Comparison of ENCODE assay signal across 8 cellular contexts in the genomic region with DNA sequence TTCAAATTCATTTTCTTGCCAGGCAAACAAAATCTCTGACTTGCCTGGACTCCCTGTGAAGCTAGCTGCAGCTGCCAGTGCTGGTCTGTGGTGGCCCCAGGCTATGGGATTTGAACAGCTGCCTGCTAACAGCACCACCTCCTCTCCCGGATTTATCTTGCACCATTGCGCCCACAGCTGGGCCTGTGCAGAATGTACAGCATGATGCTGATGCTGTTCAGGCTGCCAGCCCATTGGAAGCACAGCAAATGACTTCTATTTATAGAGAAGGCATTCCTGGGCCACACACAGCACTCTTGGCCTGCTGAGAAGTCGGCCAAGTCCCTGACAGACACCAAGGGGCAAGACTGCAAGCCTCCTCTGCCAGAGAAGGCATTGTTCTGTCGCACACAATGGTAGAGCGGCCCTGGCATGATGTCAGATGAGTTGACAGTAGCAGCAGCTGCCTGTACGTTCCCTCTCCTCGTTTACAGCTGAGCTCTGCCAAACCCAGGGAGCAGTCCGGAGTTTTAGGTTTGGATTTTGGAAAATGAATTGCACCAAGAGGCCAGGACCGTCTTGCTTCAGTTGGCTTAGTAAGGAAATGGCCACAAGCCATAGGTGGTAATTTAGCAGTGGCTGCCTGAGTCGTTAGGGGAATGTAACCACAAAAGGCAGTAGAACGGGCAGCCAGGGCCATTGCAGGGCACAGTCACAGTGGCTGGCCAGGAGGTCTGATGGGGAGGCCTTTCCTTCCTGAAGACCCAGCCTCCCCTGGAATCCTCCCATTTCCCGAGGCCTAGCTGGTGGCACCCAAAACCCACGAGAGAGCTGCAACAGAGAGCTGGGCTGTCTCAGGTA. TPM values are rescaled to one million over a fixed set of nuclear protein-coding genes. Genes with fewer than 3 reads are reported as not detected.
DNase-seq lines count a peak whose midpoint lies in the region; ATAC-seq and TF ChIP-seq lines count a peak whose summit lies in the region.

No MANE protein-coding gene starts in this region.

- intact Hi-C loops in heart left ventricle (cut with DNase I): loop anchor here in 4 of 10 donors (5.0 to 10.0 kb wide), 3 partner anchors 72 to 304 kb away; partner anchors contain the start of gene NOD1 (in 1 of the 4)

- no peak overlapping the region for H3K9ac ChIP-seq in smooth muscle cell (ENCODE audit: low read depth)

- 53 to 65% (median 59%) methylated on average over 13 of the region's 13 CpGs for WGBS in adipose tissue, 3 donors
- 23 to 52% (median 43%) methylated on average over 10 to 13 of the region's 13 CpGs for WGBS in heart left ventricle, 4 donors
- 67% methylated on average over 13 of the region's 13 CpGs for whole genome bisulfite sequencing in smooth muscle cell (ENCODE audit: low lambda C conversion rate)

- no peaks in the 10 kb centered on the region for H4K20me1 ChIP-seq in smooth muscle cell (ENCODE audit: low read depth)

- no peak for TF ChIP-seq POLR2A in heart left ventricle (IDR thresholded peaks at IDR 0.05)

- no peaks in the 10 kb centered on the region for H3K9me3 ChIP-seq in heart left ventricle
- no peaks in the 10 kb centered on the region for H3K9me3 ChIP-seq in smooth muscle cell (replicated peaks; ENCODE audit: low read depth)

- peak overlapping the region; percentile 17 for H3K27ac ChIP-seq in adipose tissue (ENCODE audit: low read depth, low read length)
- H3K27ac ChIP-seq in heart left ventricle: peak overlapping the region; percentile 69 to 89 (median 76)
- peak overlapping the region; percentile 57 for H3K27ac ChIP-seq in smooth muscle cell (ENCODE audit: low read depth)

- peaks cover 0 to 97% (median 39%) of the 10 kb centered on the region in 12 donors for H3K4me1 ChIP-seq in heart left ventricle
- peaks cover 7% of the 10 kb centered on the region for H3K4me1 ChIP-seq in smooth muscle cell (ENCODE audit: low read depth)

- DNase-seq in COLO829 (ENCODE audit: low spot score) (peak; percentile 84), NCI-H1694 treated with DMSO at 0.1 percent for 48 hours (lab: John Stamatoyannopoulos, UW) (peak; percentile 98), heart left ventricle (peak; percentile 75 to 91 (median 78)), smooth muscle cell (lab: John Stamatoyannopoulos, UW; ENCODE audit: unreplicated experiment) (peak; percentile 8), SKM-1 (lab: John Stamatoyannopoulos, UW; ENCODE audit: unreplicated experiment) (no peak)

- no peak overlapping the region for H3K4me3 ChIP-seq in heart left ventricle
- H3K4me3 ChIP-seq in smooth muscle cell: no peak overlapping the region

- peak; percentile 89 to 91 (median 90) for ATAC-seq in heart left ventricle
- no peak for ATAC-seq in GM21447 (IDR thresholded peaks at IDR 0.05; ENCODE audit: unreplicated experiment)
- ATAC-seq in GM21381 (IDR thresholded peaks at IDR 0.05; ENCODE audit: unreplicated experiment): no peak

- H2AFZ ChIP-seq in smooth muscle cell (ENCODE audit: low read depth): no peak overlapping the region

- H3F3A ChIP-seq in smooth muscle cell (ENCODE audit: low read depth): peaks cover 5% of the 10 kb centered on the region

- no peaks in the 10 kb centered on the region for H3K27me3 ChIP-seq in heart left ventricle
- no peaks in the 10 kb centered on the region for H3K27me3 ChIP-seq in smooth muscle cell (ENCODE audit: low read depth)

- TF ChIP-seq CTCF in heart left ventricle (IDR thresholded peaks at IDR 0.05) (peak in 7 of 12 donors; percentile 13 to 52 (median 22)), smooth muscle cell (IDR thresholded peaks at IDR 0.05; ENCODE audit: borderline replicate concordance, insufficient read depth, poor library complexity, severe bottlenecking) (peak; percentile 3)

- no peaks in the 10 kb centered on the region for H3K36me3 ChIP-seq in heart left ventricle
- H3K36me3 ChIP-seq in smooth muscle cell (ENCODE audit: low read depth): no peaks in the 10 kb centered on the region

- no peak overlapping the region for H3K4me2 ChIP-seq in smooth muscle cell

- H3K79me2 ChIP-seq in smooth muscle cell (ENCODE audit: low read depth): no peaks in the 10 kb centered on the region

RNA-seq across cellular contexts. Expression of gene MTURN, which starts 38.5 kb away (rescaled TPM):
- polyA plus RNA-seq in adipose tissue (100 to 1,000 TPM in 1 of 3 donors, 10 to 100 TPM in 1, 1 to 10 TPM in 1; 9.3 to 111 (median 72.0) TPM), heart left ventricle (10 to 100 TPM in 1 of 2 donors, 1 to 10 TPM in 1; 7.7 to 11.1 TPM), smooth muscle cell (3.1 and 5.9 TPM in 2 replicates)
- total RNA-seq in heart left ventricle (10 to 100 TPM; 16.7 to 45.2 (median 21.6) TPM), smooth muscle cell (3.9 and 13.1 TPM in 2 replicates)

Comparison
In these comparisons a context has a peak if more than half of its experiments do, and no peak if none do; other contexts are left out.
1. H3K27ac ChIP-seq: peak in every context shown above with its lines; median percentile 76 in heart left ventricle; 57 in smooth muscle cell; 17 in adipose tissue.
2. ATAC-seq: peak in heart left ventricle (4 of 4); none in GM21447 (single experiment) and GM21381 (single experiment).